8 cellular contexts compared by ENCODE assay signal in genomic region chr4:37383579-37384229, GRCh38.
DNase-seq lines count a peak whose midpoint lies in the region; ATAC-seq and TF ChIP-seq lines count a peak whose summit lies in the region.

No MANE protein-coding gene starts in this region.

- H3K9ac ChIP-seq in GM23248 = no peak overlapping the region

- 17 to 18% methylated on average over 7 of the region's 7 CpGs for WGBS in GM23248 (ENCODE audit: low coverage in 1 of 2, low lambda C conversion rate in 2 of 2, missing lambda C conversion rate in 2 of 2), 2 experiments
- 22% methylated on average over 7 of the region's 7 CpGs for WGBS in right lobe of liver (ENCODE audit: insufficient coverage, low coverage, low lambda C conversion rate, missing lambda C conversion rate)

- ATAC-seq in right lobe of liver (peak; percentile 88 to 96 (median 92)), GM21360 (IDR thresholded peaks at IDR 0.05; ENCODE audit: unreplicated experiment) (no peak)

- intact Hi-C loops in right lobe of liver (cut with DNase I) = no loop called here

- H3K36me3 ChIP-seq in GM23248 (ENCODE audit: low read depth) = no peaks in the 10 kb centered on the region
- no peaks in the 10 kb centered on the region for H3K36me3 ChIP-seq in right lobe of liver

- H3K4me3 ChIP-seq in GM23248 (no peak overlapping the region), astrocyte of the spinal cord (ENCODE audit: low read depth, low read length) (no peak overlapping the region), right lobe of liver (no peak overlapping the region)

- no peak overlapping the region for H3K4me2 ChIP-seq in GM23248 (ENCODE audit: unreplicated experiment)

- H3K9me3 ChIP-seq in GM23248 (ENCODE audit: low read depth) (no peaks in the 10 kb centered on the region), right lobe of liver (no peaks in the 10 kb centered on the region)

- H4K20me1 ChIP-seq in GM23248 (ENCODE audit: insufficient read depth) = no peaks in the 10 kb centered on the region

- H3K27me3 ChIP-seq in GM23248 (replicated peaks; ENCODE audit: insufficient read depth) (no peaks in the 10 kb centered on the region), right lobe of liver (no peaks in the 10 kb centered on the region)

- no peaks in the 10 kb centered on the region for H3F3A ChIP-seq in GM23248 (ENCODE audit: insufficient read depth)

- no peak overlapping the region for H2AFZ ChIP-seq in GM23248

- no peaks in the 10 kb centered on the region for H3K9me2 ChIP-seq in GM23248 (ENCODE audit: insufficient read depth)

- in situ Hi-C loops in GM23248 (cut with MboI) = loop anchor here (25.0 kb wide), 1 partner anchor 1046 kb away; no protein-coding TSS in a partner anchor
- in situ Hi-C loops in astrocyte of the spinal cord (cut with HindIII; ENCODE audit: low sequenced_read_pairs) = no loop called here

- H3K27ac ChIP-seq in GM23248 = no peak overlapping the region
- H3K27ac ChIP-seq in right lobe of liver = no peak overlapping the region

- peak; percentile 4 for DNase-seq in activated T-cell treated with anti-CD3 and anti-CD28 coated beads for 24 hours (ENCODE audit: low read depth)
- no peak for DNase-seq in activated T-cell treated with anti-CD3 and anti-CD28 coated beads, Interleukin-2, amount 50 U/mL, for 1 hour
- DNase-seq in GM23248 = peak; percentile 40
- peak; percentile 5 for DNase-seq in NCI-H187 treated with DMSO at 0.1 percent for 48 hours (lab: John Stamatoyannopoulos, UW)
- DNase-seq in astrocyte of the spinal cord (ENCODE audit: low read depth, low spot score) = peak; percentile 27
- DNase-seq in right lobe of liver = no peak
- no peak for DNase-seq in DMS79 (lab: John Stamatoyannopoulos, UW)

- no peaks in the 10 kb centered on the region for H3K79me2 ChIP-seq in GM23248 (ENCODE audit: insufficient read depth)

- peak; percentile 62 for TF ChIP-seq CTCF in astrocyte of the spinal cord (IDR thresholded peaks at IDR 0.05; ENCODE audit: low read depth, low read length)
- peak; percentile 52 to 77 (median 73) for TF ChIP-seq CTCF in right lobe of liver (IDR thresholded peaks at IDR 0.05)

- no peak for TF ChIP-seq POLR2A in right lobe of liver (IDR thresholded peaks at IDR 0.05)

- H3K4me1 ChIP-seq in GM23248 (ENCODE audit: insufficient read depth) (no peaks in the 10 kb centered on the region), right lobe of liver (peaks cover 0 to 9% (median 0%) of the 10 kb centered on the region in 4 donors)

Comparison
In these comparisons a context has a peak if more than half of its experiments do, and no peak if none do; other contexts are left out.
1. DNase-seq: peak in activated T-cell treated with anti-CD3 and anti-CD28 coated beads for 24 hours (single experiment), GM23248 (single experiment), NCI-H187 treated with DMSO at 0.1 percent for 48 hours (single experiment) and astrocyte of the spinal cord (single experiment); none in activated T-cell treated with anti-CD3 and anti-CD28 coated beads, Interleukin-2, amount 50 U/mL, for 1 hour (single experiment), right lobe of liver (0 of 3) and DMS79 (single experiment).